ENCODE assay signal across 21 cellular contexts in genomic region chr11:34706709-34707461, GRCh38.
"Had no signal": no experiment of that assay in that cellular context is flagged by ENCODE, and none has a peak within 500 bp of the region (broad histone marks: within the 10 kb centered on the region; RNA-seq: fewer than 3 reads in every experiment).

No MANE protein-coding gene starts in this region.

- ATAC-seq: activated CD8-positive, alpha-beta T cell treated with anti-CD3 and anti-CD28 coated beads for 36 hours; activated naive CD8-positive, alpha-beta T cell treated with anti-CD3 and anti-CD28 coated beads, Interleukin-2, amount 50 U/mL, for 24 hours; activated T-helper 17 cell treated with anti-CD3 and anti-CD28 coated beads, Interleukin-2, amount 50 U/mL, for 72 hours; left ventricle myocardium superior; stimulated activated naive CD8-positive, alpha-beta T cell treated with anti-CD3 and anti-CD28 coated beads, Interleukin-15, Interleukin-2, amounts not matched to agents 100 U/mL and 50 U/mL, for 24 hours had no signal

- H3K4me3 ChIP-seq: colonic mucosa, esophagus muscularis mucosa, neural progenitor cell, prostate gland, right atrium auricular region, tibial artery had no signal

- H2AFZ ChIP-seq: neural progenitor cell had no signal

- H3K27me3 ChIP-seq: brain microvascular endothelial cell, colonic mucosa, esophagus muscularis mucosa, neural progenitor cell, right atrium auricular region, tibial artery had no signal

- DNase-seq: activated CD4-positive, alpha-beta T cell treated with anti-CD3 and anti-CD28 coated beads, Interleukin-2, amount 10 ng/mL, durations not matched to agents 24 days and 14 days; activated CD8-positive, alpha-beta T cell treated with anti-CD3 and anti-CD28 coated beads for 36 hours; activated naive CD4-positive, alpha-beta T cell treated with Interleukin-2 at 50 U/mL for 16 hours; activated naive CD8-positive, alpha-beta T cell treated with anti-CD3 and anti-CD28 coated beads, Interleukin-2, amount 50 U/mL, for 24 hours; activated T-cell treated with anti-CD3 and anti-CD28 coated beads, Interleukin-2, amount 50 U/mL, for 1 hour; aorta; brain microvascular endothelial cell; colonic mucosa; hippocampal formation; left ventricle myocardium superior; stimulated activated CD4-positive, alpha-beta T cell treated with anti-CD3 and anti-CD28 coated beads, Interleukin-2, amount 100 ng/mL, for 24 hours; stimulated activated naive CD8-positive, alpha-beta T cell treated with anti-CD3 and anti-CD28 coated beads, Interleukin-15, Interleukin-2, amounts not matched to agents 100 U/mL and 50 U/mL, for 24 hours; substantia nigra; T1000; tibial artery had no signal

- FAIRE-seq: urothelium cell line had no signal

- H3K9me3 ChIP-seq: colonic mucosa, prostate gland had no signal

- H3K9ac ChIP-seq: neural progenitor cell had no signal

- H3K4me1 ChIP-seq: colonic mucosa, esophagus muscularis mucosa, neural progenitor cell, prostate gland, right atrium auricular region, tibial artery had no signal

- H3K36me3 ChIP-seq: brain microvascular endothelial cell, colonic mucosa, esophagus muscularis mucosa, prostate gland, right atrium auricular region, tibial artery had no signal

- H3K4me2 ChIP-seq: neural progenitor cell had no signal

- H3K27ac ChIP-seq: brain microvascular endothelial cell, colonic mucosa, esophagus muscularis mucosa, neural progenitor cell, prostate gland, right atrium auricular region, tibial artery had no signal
